ENCODE assay signal across 8 cellular contexts in the genomic region with DNA sequence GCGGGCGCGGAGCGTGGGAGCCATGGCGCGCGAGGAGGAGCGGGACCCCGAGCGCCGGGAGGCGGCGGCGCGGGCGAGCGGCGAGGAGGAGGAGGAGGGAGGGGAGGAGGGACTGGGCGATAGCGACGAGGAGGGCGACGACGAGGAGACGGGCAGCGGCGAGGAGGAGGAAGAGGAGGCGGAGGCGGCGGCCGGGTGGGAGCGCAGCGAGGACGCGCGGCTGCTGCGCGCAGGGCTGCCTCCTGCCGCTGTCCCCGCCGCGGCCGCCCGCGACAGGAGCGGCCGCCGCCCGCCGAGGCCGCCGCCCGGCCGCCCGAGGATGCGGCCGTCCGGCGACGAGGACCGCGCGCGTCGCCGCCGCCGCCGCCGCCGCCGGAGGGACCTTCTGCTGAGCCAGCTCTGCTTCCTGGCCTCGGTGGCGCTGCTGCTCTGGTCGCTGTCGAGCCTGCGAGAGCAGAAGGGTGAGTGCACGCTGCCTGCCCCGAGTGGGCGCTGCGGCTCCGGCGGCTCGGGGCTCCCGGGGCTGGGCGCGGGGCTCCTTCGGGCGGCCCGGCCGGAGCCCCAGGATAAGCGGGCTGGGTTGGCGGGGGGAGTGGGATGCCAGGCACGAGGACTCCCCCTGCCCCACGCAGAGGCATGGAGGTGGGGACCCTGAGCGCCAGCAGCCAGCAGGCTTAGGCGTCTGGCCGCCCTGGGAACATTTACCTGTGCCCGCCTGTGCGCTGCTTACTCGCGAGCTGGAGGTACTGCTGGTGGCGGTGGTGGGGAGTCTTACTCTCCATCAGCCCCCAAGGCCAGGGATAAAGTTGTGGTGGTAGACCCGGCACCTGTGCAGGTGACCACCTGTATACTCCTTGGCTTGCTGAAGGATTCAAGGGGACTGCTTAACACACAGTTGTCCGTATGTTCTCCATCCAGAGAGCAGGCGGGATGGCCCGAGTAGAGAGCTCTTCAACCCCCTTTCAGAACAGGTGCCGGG. TPM values are rescaled to one million over a fixed set of nuclear protein-coding genes. Genes with fewer than 3 reads are reported as not detected.
A peak's percentile ranks its signal among the peaks of the same experiment; 100 is the strongest.
DNase-seq lines count a peak whose midpoint lies in the region; ATAC-seq and TF ChIP-seq lines count a peak whose summit lies in the region.

A gene (plus strand): TSS at position 119 of the 979 bp plus-strand sequence.

- peak within 1 kb of the TSS; percentile 33 for H3K9ac ChIP-seq in iPS-18a (ENCODE audit: low read length)

- BruUV-seq in MCF 10A (replicated peaks; lab: Mats Ljungman, UMichigan): no TSS peak

- no peak for TF ChIP-seq POLR2A in sigmoid colon (IDR thresholded peaks at IDR 0.05)

- H3K27ac Mint-ChIP-seq in MCF 10A (ENCODE audit: low read depth, unreplicated experiment): no peak within 1 kb of the TSS

- DNase-seq in D341Med (ENCODE audit: low spot score) (peak; percentile 63), NCI-H2196 treated with DMSO at 0.1 percent for 48 hours (lab: John Stamatoyannopoulos, UW; ENCODE audit: unreplicated experiment) (peak; percentile 39), MCF 10A (ENCODE audit: unreplicated experiment) (no peak), sigmoid colon (peak; percentile 93), NCI-H187 treated with DMSO at 0.1 percent for 48 hours (lab: John Stamatoyannopoulos, UW) (no peak)

- H3K4me3 Mint-ChIP-seq in MCF 10A (ENCODE audit: unreplicated experiment): peak within 1 kb of the TSS; percentile 20

- 1 to 3% methylated on average over 108 of the region's 108 CpGs for WGBS in sigmoid colon, 2 donors

- H3K27ac ChIP-seq in iPS-18a (ENCODE audit: low read length) (no peak within 1 kb of the TSS), sigmoid colon (peak within 1 kb of the TSS; percentile 64 to 84 (median 80))

- H3K27me3 ChIP-seq in iPS-18a (ENCODE audit: control insufficient read depth, insufficient read depth, low read length): peaks cover 25% of the 10 kb centered on the region
- H3K27me3 ChIP-seq in sigmoid colon: peaks cover 0 to 6% (median 0%) of the 10 kb centered on the region in 3 donors

- POLR2A ChIA-PET in MCF 10A (lab: Yijun Ruan, JAX): no interaction called here

- ATAC-seq in GM19438 (IDR thresholded peaks at IDR 0.05; ENCODE audit: low read depth, unreplicated experiment) (peak; percentile 64), HG03457 (IDR thresholded peaks at IDR 0.05; ENCODE audit: unreplicated experiment) (no peak)

- no peaks in the 10 kb centered on the region for H3K9me3 Mint-ChIP-seq in MCF 10A (ENCODE audit: unreplicated experiment)

- intact Hi-C loops in MCF 10A (cut with micrococcal nuclease) (no loop called here), sigmoid colon (cut with DNase I) (loop anchor here (5.0 to 10.0 kb wide), 3 partner anchors 164 to 578 kb away; no protein-coding TSS in a partner anchor)

- no peaks in the 10 kb centered on the region for H3K4me1 Mint-ChIP-seq in MCF 10A (ENCODE audit: insufficient read depth, unreplicated experiment)

- no peak for TF ChIP-seq EP300 in sigmoid colon (IDR thresholded peaks at IDR 0.05)

- CTCF ChIA-PET in MCF 10A (lab: Yijun Ruan, JAX): interaction anchor here (0.6 to 1.3 kb wide), 2 partner anchors 282 to 580 kb away, joined by 3 to 6 read pairs; no protein-coding TSS in a partner anchor

- H3K36me3 ChIP-seq in iPS-18a (ENCODE audit: control insufficient read depth, low read depth, low read length) (no peaks in the 10 kb centered on the region), sigmoid colon (no peaks in the 10 kb centered on the region)

- peaks cover 34% of the 10 kb centered on the region for H3K27me3 Mint-ChIP-seq in MCF 10A (ENCODE audit: insufficient read depth, unreplicated experiment)

- H3K4me3 ChIP-seq in iPS-18a (ENCODE audit: low read length) (peak within 1 kb of the TSS; percentile 59), sigmoid colon (peak within 1 kb of the TSS; percentile 59 to 74 (median 60))

- H3K36me3 Mint-ChIP-seq in MCF 10A (ENCODE audit: insufficient read depth, unreplicated experiment): no peaks in the 10 kb centered on the region

- TF ChIP-seq CTCF in MCF 10A (IDR thresholded peaks at IDR 0.05; ENCODE audit: unreplicated experiment) (no peak), sigmoid colon (IDR thresholded peaks at IDR 0.05) (peak; percentile 42 to 69 (median 52))

- H3K9me3 ChIP-seq in iPS-18a (ENCODE audit: control insufficient read depth, low read depth, low read length) (no peaks in the 10 kb centered on the region), sigmoid colon (no peaks in the 10 kb centered on the region)

- peaks cover 13% of the 10 kb centered on the region for H3K4me1 ChIP-seq in iPS-18a (ENCODE audit: control insufficient read depth, low read depth, low read length)
- peaks cover 0 to 41% (median 31%) of the 10 kb centered on the region in 4 donors for H3K4me1 ChIP-seq in sigmoid colon

RNA-seq across cellular contexts. Expression of the gene that starts here (rescaled TPM):
- total RNA-seq in MCF 10A (2022) (not detected in 2 replicates), sigmoid colon (10 to 100 TPM; 13.5 to 20.8 (median 18.3) TPM)
- 1 to 10 TPM in 2 of 3 donors, under 1 TPM in 1; 0.92 to 4.4 (median 3.0) TPM for polyA plus RNA-seq in sigmoid colon

Comparison
In these comparisons a context has a peak if more than half of its experiments do, and no peak if none do; other contexts are left out.
1. RNA of the gene that starts here (total RNA-seq): 13.5 to 20.8 TPM in sigmoid colon; not detected in MCF 10A; every median in the first group is over 10 times any median in the second.
2. DNase-seq: peak in D341Med (single experiment), NCI-H2196 treated with DMSO at 0.1 percent for 48 hours (single experiment) and sigmoid colon (single experiment); none in MCF 10A (single experiment) and NCI-H187 treated with DMSO at 0.1 percent for 48 hours (single experiment).